Comparison of ENCODE assay signal across 15 cellular contexts in genomic region chr19:46759817-46760333, GRCh38. TPM values are rescaled to one million over a fixed set of nuclear protein-coding genes. Genes with fewer than 3 reads are reported as not detected.
DNase-seq lines count a peak whose midpoint lies in the region; ATAC-seq, FAIRE-seq and TF ChIP-seq lines count a peak whose summit lies in the region.
"Had no signal": no experiment of that assay in that cellular context is flagged by ENCODE, and none has a peak within 500 bp of the region (broad histone marks: within the 10 kb centered on the region; RNA-seq: fewer than 3 reads in every experiment).

No MANE protein-coding gene starts in this region.

- H3K9me3 Mint-ChIP-seq in T-cell = no peaks in the 10 kb centered on the region
- H3K9me3 Mint-ChIP-seq: activated naive CD8-positive, alpha-beta T cell treated with anti-CD3 and anti-CD28 coated beads for 36 hours; CD4-positive, alpha-beta memory T cell; stimulated activated naive B cell treated with anti-CD40 and anti-IgM and Interleukin-4, amounts not matched to agents 10 μg/mL and 1 μg/mL and 100 μg/mL, for 72 hours had no signal

- no peaks in the 10 kb centered on the region for H3K27me3 Mint-ChIP-seq in T-cell
- H3K27me3 Mint-ChIP-seq: activated CD4-positive, alpha-beta T cell treated with anti-CD3 and anti-CD28 coated beads for 36 hours; activated naive CD8-positive, alpha-beta T cell treated with anti-CD3 and anti-CD28 coated beads for 36 hours; CD4-positive, alpha-beta memory T cell; stimulated activated naive B cell treated with anti-CD40 and anti-IgM and Interleukin-4, amounts not matched to agents 10 μg/mL and 1 μg/mL and 100 μg/mL, for 72 hours had no signal

- H3K36me3 Mint-ChIP-seq in T-cell = no peaks in the 10 kb centered on the region

- CTCF ChIA-PET in T-cell (lab: Charles Lee) = no interaction called here

- no peak for FAIRE-seq in D721Med (lab: Jason Lieb, UNC)

- H3K27ac ChIP-seq in epithelial cell of prostate = peak overlapping the region; percentile 91
- no peak overlapping the region for H3K27ac ChIP-seq in Peyer's patch

- POLR2A ChIA-PET in T-cell (lab: Charles Lee) = no interaction called here

- no peaks in the 10 kb centered on the region for H3K27me3 ChIP-seq in Peyer's patch

- peak; percentile 84 for ATAC-seq in omental fat pad (ENCODE audit: low FRiP score)
- no peak for ATAC-seq in T-cell (replicated peaks in 1 of 4)
- ATAC-seq: activated CD4-positive, alpha-beta T cell treated with anti-CD3 and anti-CD28 coated beads for 36 hours; stimulated activated naive B cell treated with anti-CD40 and anti-IgM and Interleukin-4, amounts not matched to agents 10 μg/mL and 1 μg/mL and 100 μg/mL, for 72 hours had no signal

- no peak for TF ChIP-seq POLR2A in Peyer's patch (IDR thresholded peaks at IDR 0.05)

- TF ChIP-seq CTCF in omental fat pad (IDR thresholded peaks at IDR 0.05) (no peak), Peyer's patch (IDR thresholded peaks at IDR 0.05) (no peak), D721Med (IDR thresholded peaks at IDR 0.05; ENCODE audit: insufficient read depth, missing control alignments) (no peak)

- H3K4me3 Mint-ChIP-seq in T-cell = no peak overlapping the region
- H3K4me3 Mint-ChIP-seq: activated CD4-positive, alpha-beta T cell treated with anti-CD3 and anti-CD28 coated beads for 36 hours; activated naive CD8-positive, alpha-beta T cell treated with anti-CD3 and anti-CD28 coated beads for 36 hours; CD4-positive, alpha-beta memory T cell; stimulated activated naive B cell treated with anti-CD40 and anti-IgM and Interleukin-4, amounts not matched to agents 10 μg/mL and 1 μg/mL and 100 μg/mL, for 72 hours had no signal

- H3K27ac Mint-ChIP-seq in T-cell = no peak overlapping the region
- H3K27ac Mint-ChIP-seq: activated CD4-positive, alpha-beta T cell treated with anti-CD3 and anti-CD28 coated beads for 36 hours; activated naive CD8-positive, alpha-beta T cell treated with anti-CD3 and anti-CD28 coated beads for 36 hours; stimulated activated naive B cell treated with anti-CD40 and anti-IgM and Interleukin-4, amounts not matched to agents 10 μg/mL and 1 μg/mL and 100 μg/mL, for 72 hours had no signal

- DNase-seq in AG20443 (ENCODE audit: low spot score) = peak; percentile 93
- DNase-seq in NCI-H446 treated with DMSO at 0.1 percent for 48 hours (lab: John Stamatoyannopoulos, UW) = peak; percentile 36
- no peak for DNase-seq in epithelial cell of prostate (ENCODE audit: low read depth, low spot score)
- DNase-seq in omental fat pad (ENCODE audit: low spot score) = no peak
- no peak for DNase-seq in Peyer's patch
- DNase-seq in NCI-H1694 (lab: John Stamatoyannopoulos, UW) = no peak
- DNase-seq in T-cell = no peak
- DNase-seq in D721Med (ENCODE audit: insufficient read length, low spot score) = no peak
- DNase-seq: activated CD4-positive, alpha-beta T cell treated with anti-CD3 and anti-CD28 coated beads for 36 hours; activated naive CD8-positive, alpha-beta T cell treated with anti-CD3 and anti-CD28 coated beads for 36 hours; CD4-positive, alpha-beta memory T cell; foreskin melanocyte; mesendoderm; NCI-H2081 treated with DMSO at 0.1 percent for 48 hours; stimulated activated naive B cell treated with anti-CD40 and anti-IgM and Interleukin-4, amounts not matched to agents 10 μg/mL and 1 μg/mL and 100 μg/mL, for 72 hours had no signal

- H3K4me1 ChIP-seq in Peyer's patch = peaks cover 0 to 7% (median 0%) of the 10 kb centered on the region in 4 donors

- peaks cover 2 to 4% (median 4%) of the 10 kb centered on the region in 3 donors for H3K4me1 Mint-ChIP-seq in T-cell
- H3K4me1 Mint-ChIP-seq: activated CD4-positive, alpha-beta T cell treated with anti-CD3 and anti-CD28 coated beads for 36 hours had no signal

- peaks cover 0 to 14% (median 0%) of the 10 kb centered on the region in 3 donors for H3K36me3 ChIP-seq in Peyer's patch

- no peak overlapping the region for H3K4me3 ChIP-seq in Peyer's patch

- H3K9me3 ChIP-seq in Peyer's patch = no peaks in the 10 kb centered on the region

RNA-seq across cellular contexts. Expression of gene STRN4, which starts 13.6 kb away (rescaled TPM):
- total RNA-seq in omental fat pad (10 to 100 TPM; 33.6 to 92.3 (median 64.7) TPM), Peyer's patch (100 to 1,000 TPM in 3 of 4 donors, 10 to 100 TPM in 1; 80.9 to 146 (median 116) TPM), T-cell (100 to 1,000 TPM in 3 of 5 donors, 10 to 100 TPM in 2; 85.2 to 123 (median 101) TPM)

RNA-seq across cellular contexts. Expression of gene FKRP, which starts 14.0 kb away (rescaled TPM):
- total RNA-seq in omental fat pad (10 to 100 TPM in 3 of 4 donors, 1 to 10 TPM in 1; 9.2 to 20.5 (median 13.9) TPM), Peyer's patch (10 to 100 TPM in 3 of 4 donors, 1 to 10 TPM in 1; 9.1 to 18.6 (median 15.3) TPM), T-cell (10 to 100 TPM; 17.8 to 35.3 (median 23.6) TPM)

RNA-seq across cellular contexts. Expression of gene SLC1A5, which starts 28.5 kb away (rescaled TPM):
- total RNA-seq in omental fat pad (100 to 1,000 TPM in 3 of 4 donors, 10 to 100 TPM in 1; 86.7 to 158 (median 140) TPM), Peyer's patch (10 to 100 TPM; 19.8 to 34.7 (median 31.2) TPM), T-cell (10 to 100 TPM in 4 of 5 donors, 1 to 10 TPM in 1; 7.6 to 50.5 (median 47.7) TPM)

RNA-seq across cellular contexts. Expression of gene PRKD2, which starts 43.0 kb away (rescaled TPM):
- total RNA-seq in omental fat pad = 10 to 100 TPM; 11.8 to 41.3 (median 19.5) TPM
- 10 to 100 TPM; 57.0 to 88.8 (median 64.0) TPM for total RNA-seq in Peyer's patch
- 100 to 1,000 TPM; 121 to 145 (median 138) TPM for total RNA-seq in T-cell

Comparison
In these comparisons a context has a peak if more than half of its experiments do, and no peak if none do; other contexts are left out.
1. DNase-seq: peak in AG20443 (single experiment) and NCI-H446 treated with DMSO at 0.1 percent for 48 hours (single experiment); none in epithelial cell of prostate (single experiment), omental fat pad (single experiment), Peyer's patch (0 of 3), NCI-H1694 (single experiment), T-cell (0 of 34) and D721Med (single experiment).